Comparison of ENCODE assay signal across 15 cellular contexts in genomic region chr11:93747122-93747521, GRCh38. TPM values are rescaled to one million over a fixed set of nuclear protein-coding genes. Genes with fewer than 3 reads are reported as not detected.
DNase-seq lines count a peak whose midpoint lies in the region; ATAC-seq and TF ChIP-seq lines count a peak whose summit lies in the region.
"Had no signal": no experiment of that assay in that cellular context is flagged by ENCODE, and none has a peak within 500 bp of the region (broad histone marks: within the 10 kb centered on the region; RNA-seq: fewer than 3 reads in every experiment).

No MANE protein-coding gene starts in this region.

- H3K4me1 Mint-ChIP-seq in natural killer cell treated with Interleukin-12 subunit alpha and Interleukin-12 subunit beta and Interleukin-15 and Interleukin-18, amount 100 ng/mL, for 72 hours (ENCODE audit: low read depth in 2 of 2): peaks cover 0 to 11% of the 10 kb centered on the region in 2 donors

- in situ Hi-C loops in GM13976 (cut with MboI; ENCODE audit: low sequenced_read_pairs, unreplicated experiment): no loop called here

- H3K36me3 ChIP-seq in prostate gland (no peaks in the 10 kb centered on the region), Peyer's patch (peaks cover 0 to 14% (median 0%) of the 10 kb centered on the region in 3 donors)

- no peak overlapping the region for H3K27ac ChIP-seq in prostate gland
- no peak overlapping the region for H3K27ac ChIP-seq in Peyer's patch
- H3K27ac ChIP-seq: coronary artery, tibial nerve had no signal

- no peaks in the 10 kb centered on the region for H3K36me3 Mint-ChIP-seq in natural killer cell treated with Interleukin-12 subunit alpha and Interleukin-12 subunit beta and Interleukin-15 and Interleukin-18, amount 100 ng/mL, for 72 hours

- no peak overlapping the region for H3K4me3 ChIP-seq in prostate gland
- no peak overlapping the region for H3K4me3 ChIP-seq in Peyer's patch
- H3K4me3 ChIP-seq: coronary artery, tibial nerve had no signal

- H3K27me3 ChIP-seq in prostate gland (replicated peaks; ENCODE audit: insufficient read depth): no peaks in the 10 kb centered on the region
- H3K27me3 ChIP-seq in Peyer's patch: no peaks in the 10 kb centered on the region
- H3K27me3 ChIP-seq: tibial nerve had no signal

- H3K27ac Mint-ChIP-seq in natural killer cell treated with Interleukin-12 subunit alpha and Interleukin-12 subunit beta and Interleukin-15 and Interleukin-18, amount 100 ng/mL, for 72 hours: no peak overlapping the region
- H3K27ac Mint-ChIP-seq: activated CD8-positive, alpha-beta T cell treated with anti-CD3 and anti-CD28 coated beads, Interleukin-2, amount 10 ng/mL, durations not matched to agents 7 days and 5 days had no signal

- H3K9me3 ChIP-seq in prostate gland: no peaks in the 10 kb centered on the region
- no peaks in the 10 kb centered on the region for H3K9me3 ChIP-seq in Peyer's patch
- H3K9me3 ChIP-seq: tibial nerve had no signal

- intact Hi-C loops in prostate gland (cut with DNase I): no loop called here

- TF ChIP-seq POLR2A in prostate gland (IDR thresholded peaks at IDR 0.05) (no peak), Peyer's patch (IDR thresholded peaks at IDR 0.05) (no peak)

- no peaks in the 10 kb centered on the region for H3K27me3 Mint-ChIP-seq in natural killer cell treated with Interleukin-12 subunit alpha and Interleukin-12 subunit beta and Interleukin-15 and Interleukin-18, amount 100 ng/mL, for 72 hours

- no peak for TF ChIP-seq CTCF in GM13976 (IDR thresholded peaks at IDR 0.05; ENCODE audit: borderline replicate concordance, control extremely low read depth, extremely low read depth, insufficient read depth, missing control alignments)
- TF ChIP-seq CTCF in prostate gland (IDR thresholded peaks at IDR 0.05): no peak
- TF ChIP-seq CTCF in Peyer's patch (IDR thresholded peaks at IDR 0.05): no peak

- peak; percentile 26 for DNase-seq in GM13976 (ENCODE audit: low spot score)
- no peak for DNase-seq in natural killer cell treated with Interleukin-12 subunit alpha and Interleukin-12 subunit beta and Interleukin-15 and Interleukin-18, amount 100 ng/mL, for 72 hours (ENCODE audit: low spot score)
- no peak for DNase-seq in superior temporal gyrus (ENCODE audit: extremely low spot score)
- DNase-seq in prostate gland (ENCODE audit: low spot score): no peak
- no peak for DNase-seq in Peyer's patch
- DNase-seq: activated CD8-positive, alpha-beta T cell treated with anti-CD3 and anti-CD28 coated beads, Interleukin-2, amount 10 ng/mL, durations not matched to agents 7 days and 5 days; foreskin fibroblast; islet precursor cell; MM.1S had no signal

- no peaks in the 10 kb centered on the region for H3K9me3 Mint-ChIP-seq in natural killer cell treated with Interleukin-12 subunit alpha and Interleukin-12 subunit beta and Interleukin-15 and Interleukin-18, amount 100 ng/mL, for 72 hours
- H3K9me3 Mint-ChIP-seq: neural crest cell had no signal

- no peak overlapping the region for H3K4me3 Mint-ChIP-seq in natural killer cell treated with Interleukin-12 subunit alpha and Interleukin-12 subunit beta and Interleukin-15 and Interleukin-18, amount 100 ng/mL, for 72 hours
- H3K4me3 Mint-ChIP-seq: activated CD8-positive, alpha-beta T cell treated with anti-CD3 and anti-CD28 coated beads, Interleukin-2, amount 10 ng/mL, durations not matched to agents 7 days and 5 days; neural crest cell had no signal

- WGBS in prostate gland: 83% methylated on average over 1 of the region's 1 CpG

- ATAC-seq in GM19452 (IDR thresholded peaks at IDR 0.05; ENCODE audit: unreplicated experiment): peak; percentile 93
- peak; percentile 72 for ATAC-seq in HG02852 (IDR thresholded peaks at IDR 0.05; ENCODE audit: unreplicated experiment)
- ATAC-seq in HG03469 (IDR thresholded peaks at IDR 0.05; ENCODE audit: unreplicated experiment): peak; percentile 73
- no peak for ATAC-seq in natural killer cell treated with Interleukin-12 subunit alpha and Interleukin-12 subunit beta and Interleukin-15 and Interleukin-18, amount 100 ng/mL, for 72 hours
- ATAC-seq: activated CD8-positive, alpha-beta T cell treated with anti-CD3 and anti-CD28 coated beads, Interleukin-2, amount 10 ng/mL, durations not matched to agents 7 days and 5 days had no signal

- H3K4me1 ChIP-seq in prostate gland (replicated peaks) (peaks cover 7% of the 10 kb centered on the region), Peyer's patch (peaks cover 0 to 30% (median 0%) of the 10 kb centered on the region in 4 donors)

RNA-seq across cellular contexts. Expression of gene C11orf54, which starts 5.7 kb away (rescaled TPM):
- 10 to 100 TPM; 19.6 to 25.5 TPM for total RNA-seq in natural killer cell treated with Interleukin-12 subunit alpha and Interleukin-12 subunit beta and Interleukin-15 and Interleukin-18, amount 100 ng/mL, for 72 hours
- 10 to 100 TPM; 43.8 to 72.8 TPM for total RNA-seq in prostate gland
- total RNA-seq in Peyer's patch: 100 to 1,000 TPM in 1 of 4 donors, 10 to 100 TPM in 3; 33.8 to 130 (median 69.0) TPM

RNA-seq across cellular contexts. Expression of gene TAF1D, which starts 5.8 kb away (rescaled TPM):
- 100 to 1,000 TPM; 146 to 329 TPM for total RNA-seq in natural killer cell treated with Interleukin-12 subunit alpha and Interleukin-12 subunit beta and Interleukin-15 and Interleukin-18, amount 100 ng/mL, for 72 hours
- total RNA-seq in prostate gland (10 to 100 TPM; 39.3 to 53.0 TPM), Peyer's patch (100 to 1,000 TPM in 3 of 4 donors, 10 to 100 TPM in 1; 72.7 to 183 (median 108) TPM)

RNA-seq across cellular contexts. Expression of gene MED17, which starts 37.0 kb away (rescaled TPM):
- 10 to 100 TPM; 47.7 to 60.6 TPM for total RNA-seq in natural killer cell treated with Interleukin-12 subunit alpha and Interleukin-12 subunit beta and Interleukin-15 and Interleukin-18, amount 100 ng/mL, for 72 hours
- total RNA-seq in prostate gland: 10 to 100 TPM; 22.4 to 31.4 TPM
- total RNA-seq in Peyer's patch: 10 to 100 TPM; 22.3 to 33.8 (median 27.3) TPM

Comparison
In these comparisons a context has a peak if more than half of its experiments do, and no peak if none do; other contexts are left out.
1. ATAC-seq: peak in GM19452 (single experiment), HG02852 (single experiment) and HG03469 (single experiment); none in natural killer cell treated with Interleukin-12 subunit alpha and Interleukin-12 subunit beta and Interleukin-15 and Interleukin-18, amount 100 ng/mL, for 72 hours (0 of 2).